35 cellular contexts compared by ENCODE assay signal in genomic region chr10:121766426-121766825, GRCh38.
"Had no signal": no experiment of that assay in that cellular context is flagged by ENCODE, and none has a peak within 500 bp of the region (broad histone marks: within the 10 kb centered on the region; RNA-seq: fewer than 3 reads in every experiment).

No MANE protein-coding gene starts in this region.

- H3K9me3 ChIP-seq: body of pancreas had no signal

- H3K27ac Mint-ChIP-seq: activated CD4-positive, alpha-beta memory T cell treated with anti-CD3 and anti-CD28 coated beads, Interleukin-2, amount 10 ng/mL, durations not matched to agents 7 days and 5 days; activated CD4-positive, alpha-beta T cell treated with anti-CD3 and anti-CD28 coated beads for 36 hours; activated CD4-positive, alpha-beta T cell treated with anti-CD3 and anti-CD28 coated beads, Interleukin-2, amount 10 ng/mL, durations not matched to agents 7 days and 5 days; activated CD8-positive, alpha-beta memory T cell treated with anti-CD3 and anti-CD28 coated beads, Interleukin-2, amount 10 ng/mL, durations not matched to agents 7 days and 5 days; activated CD8-positive, alpha-beta T cell treated with anti-CD3 and anti-CD28 coated beads, Interleukin-2, amount 10 ng/mL, durations not matched to agents 7 days and 5 days; activated naive CD4-positive, alpha-beta T cell treated with anti-CD3 and anti-CD28 coated beads, Interleukin-2, amount 10 ng/mL, durations not matched to agents 7 days and 5 days; activated naive CD8-positive, alpha-beta T cell; activated naive CD8-positive, alpha-beta T cell treated with anti-CD3 and anti-CD28 coated beads, Interleukin-2, amount 10 ng/mL, durations not matched to agents 7 days and 5 days; activated naive CD8-positive, alpha-beta T cell treated with anti-CD3 and anti-CD28 coated beads, Interleukin-2, amount 50 U/mL, for 24 hours; activated T-cell treated with anti-CD3 and anti-CD28 coated beads, Interleukin-2, amount 50 U/mL, for 24 hours; activated T-helper 2 cell treated with anti-CD3 and anti-CD28 coated beads, Interferon-gamma antibody, Interleukin-2, Interleukin-4, amounts not matched to agents 10 μg/mL and 5 μg/mL and 100 μg/mL, durations not matched to agents 14 hours and 24 hours and 36 hours; T-helper 1 cell treated with Interleukin-12 subunit alpha and Interleukin-12 subunit beta and Interleukin-4 antibody, amounts not matched to agents 30 μg/mL and 1 μg/mL, for 36 hours; T-helper 2 cell treated with Interferon-gamma antibody and Interleukin-4, amounts not matched to agents 5 μg/mL and 100 μg/mL, for 36 hours had no signal

- H3K4me1 Mint-ChIP-seq: activated CD4-positive, alpha-beta memory T cell treated with anti-CD3 and anti-CD28 coated beads, Interleukin-2, amount 10 ng/mL, durations not matched to agents 7 days and 5 days; activated CD4-positive, alpha-beta T cell treated with anti-CD3 and anti-CD28 coated beads for 36 hours; activated CD4-positive, alpha-beta T cell treated with anti-CD3 and anti-CD28 coated beads, Interleukin-2, amount 10 ng/mL, durations not matched to agents 7 days and 5 days; activated CD8-positive, alpha-beta memory T cell treated with anti-CD3 and anti-CD28 coated beads, Interleukin-2, amount 10 ng/mL, durations not matched to agents 7 days and 5 days; activated naive CD4-positive, alpha-beta T cell treated with anti-CD3 and anti-CD28 coated beads, Interleukin-2, amount 10 ng/mL, durations not matched to agents 7 days and 5 days; activated naive CD8-positive, alpha-beta T cell treated with anti-CD3 and anti-CD28 coated beads, Interleukin-2, amount 10 ng/mL, durations not matched to agents 7 days and 5 days; activated naive CD8-positive, alpha-beta T cell treated with anti-CD3 and anti-CD28 coated beads, Interleukin-2, amount 50 U/mL, for 24 hours had no signal

- ATAC-seq: activated CD4-positive, alpha-beta T cell treated with anti-CD3 and anti-CD28 coated beads for 36 hours; activated CD4-positive, CD25-positive, alpha-beta regulatory T cell treated with anti-CD3 and anti-CD28 coated beads, Interleukin-2, amount 50 U/mL, for 24 hours; activated CD8-positive, alpha-beta memory T cell treated with anti-CD3 and anti-CD28 coated beads, Interleukin-2, amount 10 ng/mL, durations not matched to agents 7 days and 5 days; activated CD8-positive, alpha-beta T cell treated with anti-CD3 and anti-CD28 coated beads, Interleukin-2, amount 10 ng/mL, durations not matched to agents 7 days and 5 days; activated naive CD8-positive, alpha-beta T cell treated with anti-CD3 and anti-CD28 coated beads, Interleukin-2, amount 50 U/mL, for 24 hours; body of pancreas had no signal

- H3K36me3 ChIP-seq: brain microvascular endothelial cell, breast epithelium had no signal

- H3K4me3 Mint-ChIP-seq: activated CD4-positive, alpha-beta memory T cell treated with anti-CD3 and anti-CD28 coated beads, Interleukin-2, amount 10 ng/mL, durations not matched to agents 7 days and 5 days; activated CD4-positive, alpha-beta T cell treated with anti-CD3 and anti-CD28 coated beads for 36 hours; activated CD4-positive, alpha-beta T cell treated with anti-CD3 and anti-CD28 coated beads, Interleukin-2, amount 10 ng/mL, durations not matched to agents 7 days and 5 days; activated CD8-positive, alpha-beta memory T cell treated with anti-CD3 and anti-CD28 coated beads, Interleukin-2, amount 10 ng/mL, durations not matched to agents 7 days and 5 days; activated CD8-positive, alpha-beta T cell treated with anti-CD3 and anti-CD28 coated beads, Interleukin-2, amount 10 ng/mL, durations not matched to agents 7 days and 5 days; activated naive CD4-positive, alpha-beta T cell treated with anti-CD3 and anti-CD28 coated beads, Interleukin-2, amount 10 ng/mL, durations not matched to agents 7 days and 5 days; activated naive CD8-positive, alpha-beta T cell; activated naive CD8-positive, alpha-beta T cell treated with anti-CD3 and anti-CD28 coated beads, Interleukin-2, amount 10 ng/mL, durations not matched to agents 7 days and 5 days; activated naive CD8-positive, alpha-beta T cell treated with anti-CD3 and anti-CD28 coated beads, Interleukin-2, amount 50 U/mL, for 24 hours; activated T-cell treated with anti-CD3 and anti-CD28 coated beads, Interleukin-2, amount 50 U/mL, for 24 hours; T-helper 1 cell treated with Interleukin-12 subunit alpha and Interleukin-12 subunit beta and Interleukin-4 antibody, amounts not matched to agents 30 μg/mL and 1 μg/mL, for 36 hours; T-helper 2 cell treated with Interferon-gamma antibody and Interleukin-4, amounts not matched to agents 5 μg/mL and 100 μg/mL, for 36 hours had no signal

- H3K27ac ChIP-seq: body of pancreas, brain microvascular endothelial cell, breast epithelium, VCaP had no signal

- DNase-seq: activated CD4-positive, alpha-beta memory T cell treated with anti-CD3 and anti-CD28 coated beads, Interleukin-2, amount 10 ng/mL, durations not matched to agents 7 days and 5 days; activated CD4-positive, alpha-beta T cell treated with anti-CD3 and anti-CD28 coated beads for 1 hour; activated CD4-positive, alpha-beta T cell treated with anti-CD3 and anti-CD28 coated beads for 36 hours; activated CD4-positive, alpha-beta T cell treated with anti-CD3 and anti-CD28 coated beads for 48 hours; activated CD4-positive, alpha-beta T cell treated with anti-CD3 and anti-CD28 coated beads, Interleukin-2, amount 10 ng/mL, durations not matched to agents 7 days and 5 days; activated CD4-positive, alpha-beta T cell treated with anti-CD3 and anti-CD28 coated beads, Interleukin-2, amount 50 U/mL, for 48 hours; activated CD4-positive, CD25-positive, alpha-beta regulatory T cell; activated CD8-positive, alpha-beta memory T cell treated with anti-CD3 and anti-CD28 coated beads for 24 hours; activated CD8-positive, alpha-beta memory T cell treated with anti-CD3 and anti-CD28 coated beads, Interleukin-2, amount 10 ng/mL, durations not matched to agents 7 days and 5 days; activated CD8-positive, alpha-beta memory T cell treated with anti-CD3 and anti-CD28 coated beads, Interleukin-2, amount 50 U/mL, for 48 hours; activated CD8-positive, alpha-beta T cell treated with anti-CD3 and anti-CD28 coated beads, Interleukin-2, amount 10 ng/mL, durations not matched to agents 7 days and 5 days; activated effector memory CD4-positive, alpha-beta T cell treated with Interleukin-2 at 50 U/mL for 16 hours; activated gamma-delta T cell; activated naive CD4-positive, alpha-beta T cell treated with anti-CD3 and anti-CD28 coated beads, Interleukin-2, amount 10 ng/mL, durations not matched to agents 7 days and 5 days; activated naive CD4-positive, alpha-beta T cell treated with Interleukin-2 at 50 U/mL for 16 hours; activated naive CD8-positive, alpha-beta T cell treated with anti-CD3 and anti-CD28 coated beads, Interleukin-2, amount 10 ng/mL, durations not matched to agents 7 days and 5 days; activated naive CD8-positive, alpha-beta T cell treated with anti-CD3 and anti-CD28 coated beads, Interleukin-2, amount 50 U/mL, for 24 hours; activated T-cell treated with anti-CD3 and anti-CD28 coated beads, Interleukin-2, amount 50 U/mL, for 24 hours; activated T-cell treated with anti-CD3 and anti-CD28 coated beads, Interleukin-2, amount 50 U/mL, for 48 hours; amygdala; anterior cingulate cortex; body of pancreas; brain microvascular endothelial cell; central memory CD4-positive, alpha-beta T cell; SW 1271; T-helper 1 cell; T-helper 2 cell; T-helper 9 cell had no signal

- H3K4me1 ChIP-seq: body of pancreas, breast epithelium had no signal

- H3K27me3 ChIP-seq: body of pancreas, brain microvascular endothelial cell, breast epithelium had no signal

- H3K4me3 ChIP-seq: body of pancreas, breast epithelium had no signal

- H3K27me3 Mint-ChIP-seq: activated CD4-positive, alpha-beta memory T cell treated with anti-CD3 and anti-CD28 coated beads, Interleukin-2, amount 10 ng/mL, durations not matched to agents 7 days and 5 days; activated CD4-positive, alpha-beta T cell treated with anti-CD3 and anti-CD28 coated beads for 36 hours; activated CD4-positive, alpha-beta T cell treated with anti-CD3 and anti-CD28 coated beads, Interleukin-2, amount 10 ng/mL, durations not matched to agents 7 days and 5 days; activated CD8-positive, alpha-beta memory T cell treated with anti-CD3 and anti-CD28 coated beads, Interleukin-2, amount 10 ng/mL, durations not matched to agents 7 days and 5 days; activated naive CD4-positive, alpha-beta T cell treated with anti-CD3 and anti-CD28 coated beads, Interleukin-2, amount 10 ng/mL, durations not matched to agents 7 days and 5 days; activated naive CD8-positive, alpha-beta T cell; activated naive CD8-positive, alpha-beta T cell treated with anti-CD3 and anti-CD28 coated beads, Interleukin-2, amount 10 ng/mL, durations not matched to agents 7 days and 5 days; activated naive CD8-positive, alpha-beta T cell treated with anti-CD3 and anti-CD28 coated beads, Interleukin-2, amount 50 U/mL, for 24 hours; activated T-cell treated with anti-CD3 and anti-CD28 coated beads, Interleukin-2, amount 50 U/mL, for 24 hours had no signal
